ENCODE assay signal across 8 cellular contexts in the genomic region with DNA sequence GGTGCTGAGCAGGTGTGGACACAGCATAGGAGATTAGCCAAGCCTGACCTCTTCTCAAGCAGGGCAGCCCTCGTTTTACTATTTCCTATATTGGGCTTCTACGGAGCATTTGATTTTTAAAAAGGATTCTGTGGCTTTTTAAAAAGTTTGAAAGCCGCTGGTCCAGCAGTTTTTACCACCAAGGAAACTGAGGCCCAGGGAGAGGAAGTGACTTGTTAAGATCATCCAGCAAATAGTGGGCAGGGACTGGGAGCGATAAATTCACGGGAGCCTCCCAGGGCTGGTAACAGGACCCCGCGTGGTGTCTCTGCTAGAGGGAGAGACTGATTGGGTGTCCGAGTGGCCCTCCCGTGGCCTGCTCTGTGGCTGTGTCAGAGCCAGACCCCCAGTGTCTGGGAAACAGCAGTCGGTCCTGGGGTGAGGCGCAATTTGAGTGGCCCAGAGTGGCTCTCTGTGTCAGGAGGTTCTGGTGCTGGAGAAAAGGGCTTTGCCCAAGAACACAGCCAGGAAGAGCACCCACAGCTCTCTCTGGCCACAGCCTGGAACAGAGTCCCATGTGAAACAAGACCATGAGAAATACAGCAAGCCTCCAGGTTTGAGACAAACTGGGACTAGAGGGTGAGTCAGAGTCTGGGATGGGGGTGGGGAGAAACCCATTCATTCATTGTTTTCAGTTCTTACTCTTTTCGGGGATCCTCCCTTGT. TPM values are rescaled to one million over a fixed set of nuclear protein-coding genes. Genes with fewer than 3 reads are reported as not detected.
DNase-seq lines count a peak whose midpoint lies in the region; ATAC-seq and TF ChIP-seq lines count a peak whose summit lies in the region.

No MANE protein-coding gene starts in this region.

- H3K27me3 ChIP-seq in HUES6 (ENCODE audit: control insufficient read depth, insufficient read depth, low read length) (no peaks in the 10 kb centered on the region), neural cell (ENCODE audit: insufficient read depth, low read depth, low read length) (no peaks in the 10 kb centered on the region)

- no peaks in the 10 kb centered on the region for H3F3A ChIP-seq in neural cell (ENCODE audit: insufficient read depth, low read length, poor library complexity, severe bottlenecking)

- H3K4me1 Mint-ChIP-seq in activated CD8-positive, alpha-beta T cell treated with anti-CD3 and anti-CD28 coated beads, Interleukin-2, amount 10 ng/mL, durations not matched to agents 7 days and 5 days (ENCODE audit: low read depth) = peaks cover 74% of the 10 kb centered on the region

- no peaks in the 10 kb centered on the region for H3K9me2 ChIP-seq in neural cell (ENCODE audit: insufficient read depth, low read length)

- CTCF ChIA-PET in activated CD8-positive, alpha-beta T cell treated with anti-CD3 and anti-CD28 coated beads, Interleukin-2, amount 10 ng/mL, durations not matched to agents 7 days and 5 days (lab: Charles Lee) = interaction anchor here (0.7 to 2.4 kb wide), 2 partner anchors 13 to 57 kb away, joined by 3 to 18 read pairs; no protein-coding TSS in a partner anchor

- H3K9me3 Mint-ChIP-seq in activated CD8-positive, alpha-beta T cell treated with anti-CD3 and anti-CD28 coated beads, Interleukin-2, amount 10 ng/mL, durations not matched to agents 7 days and 5 days (ENCODE audit: insufficient read depth) = no peaks in the 10 kb centered on the region

- H3K36me3 ChIP-seq in HUES6 (ENCODE audit: control insufficient read depth, insufficient read depth, low read length) (peaks cover 22% of the 10 kb centered on the region), neural cell (ENCODE audit: insufficient read depth, low read length) (no peaks in the 10 kb centered on the region)

- no peaks in the 10 kb centered on the region for H4K20me1 ChIP-seq in neural cell (ENCODE audit: insufficient read depth)

- no peaks in the 10 kb centered on the region for H3K27me3 Mint-ChIP-seq in activated CD8-positive, alpha-beta T cell treated with anti-CD3 and anti-CD28 coated beads, Interleukin-2, amount 10 ng/mL, durations not matched to agents 7 days and 5 days (ENCODE audit: low read depth)

- no peak for TF ChIP-seq CTCF in neural cell (IDR thresholded peaks at IDR 0.05; ENCODE audit: poor library complexity, severe bottlenecking)

- H3K79me2 ChIP-seq in neural cell (replicated peaks; ENCODE audit: insufficient read depth, low read length) = peaks cover 9% of the 10 kb centered on the region

- TF ChIP-seq RAD21 in neural cell (conservative IDR thresholded peaks at IDR 0.05) = no peak

- peak overlapping the region; percentile 86 for H3K4me3 Mint-ChIP-seq in activated CD8-positive, alpha-beta T cell treated with anti-CD3 and anti-CD28 coated beads, Interleukin-2, amount 10 ng/mL, durations not matched to agents 7 days and 5 days

- H3K9me3 ChIP-seq in HUES6 (ENCODE audit: control insufficient read depth, insufficient read depth, low read depth, low read length) = no peaks in the 10 kb centered on the region
- no peaks in the 10 kb centered on the region for H3K9me3 ChIP-seq in neural cell (ENCODE audit: low read length)

- H3K27ac Mint-ChIP-seq in activated CD8-positive, alpha-beta T cell treated with anti-CD3 and anti-CD28 coated beads, Interleukin-2, amount 10 ng/mL, durations not matched to agents 7 days and 5 days = peak overlapping the region; percentile 86

- no peak overlapping the region for H2AFZ ChIP-seq in neural cell (ENCODE audit: low read depth, low read length)

- H3K4me1 ChIP-seq in HUES6 (ENCODE audit: control insufficient read depth, insufficient read depth, low read length) = peaks cover 57% of the 10 kb centered on the region

- TF ChIP-seq EP300 in neural cell (conservative IDR thresholded peaks at IDR 0.05; ENCODE audit: poor library complexity, severe bottlenecking) = no peak

- POLR2A ChIA-PET in activated CD8-positive, alpha-beta T cell treated with anti-CD3 and anti-CD28 coated beads, Interleukin-2, amount 10 ng/mL, durations not matched to agents 7 days and 5 days (lab: Charles Lee) = interaction anchor here (0.6 to 1.9 kb wide), 5 partner anchors 13 to 299 kb away, joined by 3 to 7 read pairs (median 3); a partner anchor contains a TSS

- H3K4me3 ChIP-seq in HUES6 (ENCODE audit: low read depth, low read length) = peak overlapping the region; percentile 84
- peak overlapping the region; percentile 70 for H3K4me3 ChIP-seq in neural cell (ENCODE audit: low read length)

- peaks cover 39% of the 10 kb centered on the region for H3K36me3 Mint-ChIP-seq in activated CD8-positive, alpha-beta T cell treated with anti-CD3 and anti-CD28 coated beads, Interleukin-2, amount 10 ng/mL, durations not matched to agents 7 days and 5 days (ENCODE audit: low read depth)

- DNase-seq in EL (peak; percentile 76), fibroblast of gingiva (ENCODE audit: low read depth) (peak; percentile 39), NCI-H2196 treated with DMSO at 0.1 percent for 48 hours (lab: John Stamatoyannopoulos, UW; ENCODE audit: unreplicated experiment) (no peak), mesenteric fat pad (ENCODE audit: low spot score) (no peak), NCI-H1436 treated with DMSO at 0.1 percent for 48 hours (lab: John Stamatoyannopoulos, UW) (no peak)
- DNase-seq in activated CD8-positive, alpha-beta T cell treated with anti-CD3 and anti-CD28 coated beads, Interleukin-2, amount 10 ng/mL, durations not matched to agents 7 days and 5 days = no peak

- peak overlapping the region; percentile 55; the same call in 1 of the 2 replicates for H3K27ac ChIP-seq in HUES6 (ENCODE audit: low read depth, low read length)
- no peak overlapping the region for H3K27ac ChIP-seq in neural cell (ENCODE audit: low read length)

- ATAC-seq in activated CD8-positive, alpha-beta T cell treated with anti-CD3 and anti-CD28 coated beads, Interleukin-2, amount 10 ng/mL, durations not matched to agents 7 days and 5 days = peak; percentile 5

- H3K4me2 ChIP-seq in neural cell (ENCODE audit: low read length) = peak overlapping the region; percentile 78

- peak overlapping the region; percentile 86 for H3K9ac ChIP-seq in HUES6 (ENCODE audit: low read length)
- peak overlapping the region; percentile 64 for H3K9ac ChIP-seq in neural cell (ENCODE audit: low read length)

TF ChIP-seq in neural cell, 6 proteins besides CTCF, POLR2A, EP300 and RAD21:
- TF ChIP-seq, protein P1, sequence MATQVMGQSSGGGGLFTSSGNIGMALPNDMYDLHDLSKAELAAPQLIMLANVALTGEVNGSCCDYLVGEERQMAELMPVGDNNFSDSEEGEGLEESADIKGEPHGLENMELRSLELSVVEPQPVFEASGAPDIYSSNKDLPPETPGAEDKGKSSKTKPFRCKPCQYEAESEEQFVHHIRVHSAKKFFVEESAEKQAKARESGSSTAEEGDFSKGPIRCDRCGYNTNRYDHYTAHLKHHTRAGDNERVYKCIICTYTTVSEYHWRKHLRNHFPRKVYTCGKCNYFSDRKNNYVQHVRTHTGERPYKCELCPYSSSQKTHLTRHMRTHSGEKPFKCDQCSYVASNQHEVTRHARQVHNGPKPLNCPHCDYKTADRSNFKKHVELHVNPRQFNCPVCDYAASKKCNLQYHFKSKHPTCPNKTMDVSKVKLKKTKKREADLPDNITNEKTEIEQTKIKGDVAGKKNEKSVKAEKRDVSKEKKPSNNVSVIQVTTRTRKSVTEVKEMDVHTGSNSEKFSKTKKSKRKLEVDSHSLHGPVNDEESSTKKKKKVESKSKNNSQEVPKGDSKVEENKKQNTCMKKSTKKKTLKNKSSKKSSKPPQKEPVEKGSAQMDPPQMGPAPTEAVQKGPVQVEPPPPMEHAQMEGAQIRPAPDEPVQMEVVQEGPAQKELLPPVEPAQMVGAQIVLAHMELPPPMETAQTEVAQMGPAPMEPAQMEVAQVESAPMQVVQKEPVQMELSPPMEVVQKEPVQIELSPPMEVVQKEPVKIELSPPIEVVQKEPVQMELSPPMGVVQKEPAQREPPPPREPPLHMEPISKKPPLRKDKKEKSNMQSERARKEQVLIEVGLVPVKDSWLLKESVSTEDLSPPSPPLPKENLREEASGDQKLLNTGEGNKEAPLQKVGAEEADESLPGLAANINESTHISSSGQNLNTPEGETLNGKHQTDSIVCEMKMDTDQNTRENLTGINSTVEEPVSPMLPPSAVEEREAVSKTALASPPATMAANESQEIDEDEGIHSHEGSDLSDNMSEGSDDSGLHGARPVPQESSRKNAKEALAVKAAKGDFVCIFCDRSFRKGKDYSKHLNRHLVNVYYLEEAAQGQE (IDR thresholded peaks at IDR 0.05; ENCODE audit: borderline replicate concordance) = no peak

RNA-seq across cellular contexts. Expression of a gene that starts 4.2 kb away (rescaled TPM):
- total RNA-seq in activated CD8-positive, alpha-beta T cell treated with anti-CD3 and anti-CD28 coated beads, Interleukin-2, amount 10 ng/mL, durations not matched to agents 7 days and 5 days = 10 to 100 TPM; 86.0 to 86.5 TPM
- polyA plus RNA-seq in neural cell = 2.9 and 4.3 TPM in 2 replicates
- polyA minus RNA-seq in neural cell = 6.9 and 8.0 TPM in 2 replicates
- 99.8 TPM for total RNA-seq in mesenteric fat pad

RNA-seq across cellular contexts. Expression of a gene that starts 11.7 kb away (rescaled TPM):
- total RNA-seq in activated CD8-positive, alpha-beta T cell treated with anti-CD3 and anti-CD28 coated beads, Interleukin-2, amount 10 ng/mL, durations not matched to agents 7 days and 5 days = 10 to 100 TPM; 10.5 to 11.1 TPM
- polyA plus RNA-seq in neural cell = not detected in 2 replicates
- polyA minus RNA-seq in neural cell = not detected in 2 replicates
- total RNA-seq in mesenteric fat pad = 68.4 TPM

RNA-seq across cellular contexts. Expression of a gene that starts 30.5 kb away (rescaled TPM):
- total RNA-seq in activated CD8-positive, alpha-beta T cell treated with anti-CD3 and anti-CD28 coated beads, Interleukin-2, amount 10 ng/mL, durations not matched to agents 7 days and 5 days = 10 to 100 TPM; 82.7 to 97.7 TPM
- polyA plus RNA-seq in neural cell = 59.8 and 102 TPM in 2 replicates
- 41.4 and 48.9 TPM in 2 replicates for polyA minus RNA-seq in neural cell
- 104 TPM for total RNA-seq in mesenteric fat pad

RNA-seq across cellular contexts. Expression of a gene that starts 59.7 kb away (rescaled TPM):
- total RNA-seq in activated CD8-positive, alpha-beta T cell treated with anti-CD3 and anti-CD28 coated beads, Interleukin-2, amount 10 ng/mL, durations not matched to agents 7 days and 5 days = 10 to 100 TPM; 23.8 to 26.9 TPM
- 20.1 and 34.6 TPM in 2 replicates for polyA plus RNA-seq in neural cell
- polyA minus RNA-seq in neural cell = 21.3 and 23.4 TPM in 2 replicates
- total RNA-seq in mesenteric fat pad = 17.1 TPM

Comparison
In these comparisons a context has a peak if more than half of its experiments do, and no peak if none do; other contexts are left out.
1. DNase-seq: peak in EL (single experiment) and fibroblast of gingiva (single experiment); none in activated CD8-positive, alpha-beta T cell treated with anti-CD3 and anti-CD28 coated beads, Interleukin-2, amount 10 ng/mL, durations not matched to agents 7 days and 5 days (single experiment), NCI-H2196 treated with DMSO at 0.1 percent for 48 hours (single experiment), mesenteric fat pad (single experiment) and NCI-H1436 treated with DMSO at 0.1 percent for 48 hours (single experiment).